ENCODE assay signal across 8 cellular contexts in genomic region chr2:72148975-72149555, GRCh38. TPM values are rescaled to one million over a fixed set of nuclear protein-coding genes. Genes with fewer than 3 reads are reported as not detected.
DNase-seq lines count a peak whose midpoint lies in the region; ATAC-seq and TF ChIP-seq lines count a peak whose summit lies in the region.

No MANE protein-coding gene starts in this region.

- 1 to 2% (median 1%) methylated on average over 25 to 58 of the region's 58 CpGs for WGBS in heart left ventricle, 4 donors
- no CpG with 5 or more reads among the region's 58 CpGs for WGBS in trophoblast cell (ENCODE audit: extremely low coverage, insufficient coverage, insufficient read length)

- peaks cover 59% of the 10 kb centered on the region for H3K27me3 Mint-ChIP-seq in CD4-positive, CD25-positive, alpha-beta regulatory T cell
- peaks cover 54% of the 10 kb centered on the region for H3K27me3 Mint-ChIP-seq in activated T-helper 2 cell treated with anti-CD3 and anti-CD28 coated beads, Interferon-gamma antibody, Interleukin-2, Interleukin-4, amounts not matched to agents 10 μg/mL and 5 μg/mL and 100 μg/mL, durations not matched to agents 14 hours and 24 hours and 36 hours (ENCODE audit: low read depth)

- peaks cover 0 to 4% (median 0%) of the 10 kb centered on the region in 7 donors for H3K9me3 Mint-ChIP-seq in CD4-positive, CD25-positive, alpha-beta regulatory T cell
- peaks cover 6% of the 10 kb centered on the region for H3K9me3 Mint-ChIP-seq in activated T-helper 2 cell treated with anti-CD3 and anti-CD28 coated beads, Interferon-gamma antibody, Interleukin-2, Interleukin-4, amounts not matched to agents 10 μg/mL and 5 μg/mL and 100 μg/mL, durations not matched to agents 14 hours and 24 hours and 36 hours

- no peak overlapping the region for H4K91ac ChIP-seq in trophoblast cell (ENCODE audit: low read depth, low read length)

- peak overlapping the region; percentile 47 to 88 (median 77) for H3K4me3 Mint-ChIP-seq in CD4-positive, CD25-positive, alpha-beta regulatory T cell
- H3K4me3 Mint-ChIP-seq in activated T-helper 2 cell treated with anti-CD3 and anti-CD28 coated beads, Interferon-gamma antibody, Interleukin-2, Interleukin-4, amounts not matched to agents 10 μg/mL and 5 μg/mL and 100 μg/mL, durations not matched to agents 14 hours and 24 hours and 36 hours (ENCODE audit: low read depth) = peak overlapping the region; percentile 19

- no peak overlapping the region for H2BK120ac ChIP-seq in trophoblast cell (ENCODE audit: insufficient read depth, low read length, poor library complexity)

- H3K79me2 ChIP-seq in trophoblast cell (ENCODE audit: control insufficient read depth, insufficient read depth, low read length, poor library complexity) = no peaks in the 10 kb centered on the region

- H3K4ac ChIP-seq in trophoblast cell (ENCODE audit: low read depth, low read length) = no peak overlapping the region

- DNase-seq in CD4-positive, CD25-positive, alpha-beta regulatory T cell = peak in 1 of 3 donors; percentile 28
- peak; percentile 88 for DNase-seq in HuH-7.5 (ENCODE audit: low spot score)
- DNase-seq in activated T-helper 2 cell treated with anti-CD3 and anti-CD28 coated beads, Interferon-gamma antibody, Interleukin-2, Interleukin-4, amounts not matched to agents 10 μg/mL and 5 μg/mL and 100 μg/mL, durations not matched to agents 14 hours and 24 hours and 36 hours (ENCODE audit: low spot score) = no peak
- peak in 3 of 5 donors; percentile 32 to 71 (median 56) for DNase-seq in heart left ventricle
- DNase-seq in trophoblast cell = peak; percentile 58 to 74
- no peak for DNase-seq in cortex of kidney (lab: John Stamatoyannopoulos, UW)

- no peak overlapping the region for H3K14ac ChIP-seq in trophoblast cell (ENCODE audit: low read length)

- no peak for TF ChIP-seq CTCF in heart left ventricle (IDR thresholded peaks at IDR 0.05)

- no peaks in the 10 kb centered on the region for H3K36me3 ChIP-seq in CD4-positive, CD25-positive, alpha-beta regulatory T cell (ENCODE audit: control insufficient read depth, insufficient read depth, low read length)
- H3K36me3 ChIP-seq in heart left ventricle = no peaks in the 10 kb centered on the region
- no peaks in the 10 kb centered on the region for H3K36me3 ChIP-seq in trophoblast cell (ENCODE audit: control insufficient read depth in 1 of 2, insufficient read depth in 2 of 2, low read length in 2 of 2)

- intact Hi-C loops in activated T-helper 2 cell treated with anti-CD3 and anti-CD28 coated beads, Interferon-gamma antibody, Interleukin-2, Interleukin-4, amounts not matched to agents 10 μg/mL and 5 μg/mL and 100 μg/mL, durations not matched to agents 14 hours and 24 hours and 36 hours (cut with micrococcal nuclease) = loop anchor here (5.0 kb wide), 1 partner anchor 1262 kb away; no protein-coding TSS in a partner anchor
- intact Hi-C loops in heart left ventricle (cut with DNase I) = loop anchor here in 9 of 10 donors (2.0 to 10.0 kb wide), 8 partner anchors 344 to 602 kb away; no protein-coding TSS in a partner anchor

- ATAC-seq in CD4-positive, CD25-positive, alpha-beta regulatory T cell (ENCODE audit: low read depth in 2 of 2) = no peak
- ATAC-seq in heart left ventricle (peak in 3 of 4 donors; percentile 6 to 32 (median 21)), GM19035 (IDR thresholded peaks at IDR 0.05; ENCODE audit: unreplicated experiment) (no peak), GM18505 (IDR thresholded peaks at IDR 0.05; ENCODE audit: unreplicated experiment) (no peak)

- peak overlapping the region; percentile 10 for H3K9ac ChIP-seq in trophoblast cell (ENCODE audit: low read length)

- no peak overlapping the region for H3K4me3 ChIP-seq in CD4-positive, CD25-positive, alpha-beta regulatory T cell (ENCODE audit: low read depth, low read length)
- H3K4me3 ChIP-seq in heart left ventricle (peak overlapping the region; percentile 26 to 65 (median 53)), trophoblast cell (ENCODE audit: low read depth, low read length) (peak overlapping the region; percentile 68)

- H3K27ac ChIP-seq in CD4-positive, CD25-positive, alpha-beta regulatory T cell (ENCODE audit: insufficient read depth, low read length, poor library complexity, severe bottlenecking) = no peak overlapping the region
- H3K27ac ChIP-seq in heart left ventricle = no peak overlapping the region
- H3K27ac ChIP-seq in trophoblast cell (ENCODE audit: low read depth, low read length) = no peak overlapping the region

- H3K36me3 Mint-ChIP-seq in CD4-positive, CD25-positive, alpha-beta regulatory T cell = no peaks in the 10 kb centered on the region
- H3K36me3 Mint-ChIP-seq in activated T-helper 2 cell treated with anti-CD3 and anti-CD28 coated beads, Interferon-gamma antibody, Interleukin-2, Interleukin-4, amounts not matched to agents 10 μg/mL and 5 μg/mL and 100 μg/mL, durations not matched to agents 14 hours and 24 hours and 36 hours (ENCODE audit: low read depth) = peaks cover 7% of the 10 kb centered on the region

- H2BK12ac ChIP-seq in trophoblast cell (ENCODE audit: low read length) = peak overlapping the region; percentile 25

- peaks cover 40% of the 10 kb centered on the region for H3K4me1 ChIP-seq in CD4-positive, CD25-positive, alpha-beta regulatory T cell (ENCODE audit: control insufficient read depth, insufficient read depth, low read length, poor library complexity, severe bottlenecking)
- H3K4me1 ChIP-seq in heart left ventricle = peaks cover 7 to 61% (median 54%) of the 10 kb centered on the region in 12 donors
- H3K4me1 ChIP-seq in trophoblast cell (ENCODE audit: control insufficient read depth in 1 of 2, insufficient read depth in 2 of 2, low read length in 2 of 2) = peaks cover 25 to 31% of the 10 kb centered on the region in 2 experiments

- H4K8ac ChIP-seq in trophoblast cell (ENCODE audit: low read depth, low read length) = no peak overlapping the region

- H3K18ac ChIP-seq in trophoblast cell (ENCODE audit: low read length) = no peak overlapping the region

- no peak overlapping the region for H3K27ac Mint-ChIP-seq in CD4-positive, CD25-positive, alpha-beta regulatory T cell
- H3K27ac Mint-ChIP-seq in activated T-helper 2 cell treated with anti-CD3 and anti-CD28 coated beads, Interferon-gamma antibody, Interleukin-2, Interleukin-4, amounts not matched to agents 10 μg/mL and 5 μg/mL and 100 μg/mL, durations not matched to agents 14 hours and 24 hours and 36 hours = peak overlapping the region; percentile 42

- peak overlapping the region; percentile 24 for H2AFZ ChIP-seq in trophoblast cell (ENCODE audit: insufficient read depth, low read length, poor library complexity)

- peaks cover 27% of the 10 kb centered on the region for H3K27me3 ChIP-seq in CD4-positive, CD25-positive, alpha-beta regulatory T cell (ENCODE audit: control insufficient read depth, insufficient read depth, low read length)
- peaks cover 15 to 71% (median 46%) of the 10 kb centered on the region in 9 donors for H3K27me3 ChIP-seq in heart left ventricle
- H3K27me3 ChIP-seq in trophoblast cell (ENCODE audit: insufficient read depth, low read length) = peaks cover 47% of the 10 kb centered on the region

- no peak overlapping the region for H3K23ac ChIP-seq in trophoblast cell (ENCODE audit: low read length)

- peaks cover 2% of the 10 kb centered on the region for H3K79me1 ChIP-seq in trophoblast cell (ENCODE audit: low read length)

- TF ChIP-seq POLR2A in heart left ventricle (IDR thresholded peaks at IDR 0.05) (no peak), GM18505 (IDR thresholded peaks at IDR 0.05; ENCODE audit: borderline replicate concordance, extremely low read depth, insufficient read depth, insufficient read length) (no peak)

- no peak overlapping the region for H4K12ac ChIP-seq in trophoblast cell (ENCODE audit: low read depth, low read length)

- H2AK5ac ChIP-seq in trophoblast cell (ENCODE audit: low read length) = no peak overlapping the region

- no peak overlapping the region for H2BK5ac ChIP-seq in trophoblast cell (ENCODE audit: low read depth, low read length, poor library complexity)

- no peaks in the 10 kb centered on the region for H3K9me3 ChIP-seq in CD4-positive, CD25-positive, alpha-beta regulatory T cell (ENCODE audit: control insufficient read depth in 2 of 2, low read length in 2 of 2)
- no peaks in the 10 kb centered on the region for H3K9me3 ChIP-seq in heart left ventricle
- H3K9me3 ChIP-seq in trophoblast cell (ENCODE audit: insufficient read depth, low read depth, low read length) = peaks cover 14% of the 10 kb centered on the region

- H3K4me1 Mint-ChIP-seq in CD4-positive, CD25-positive, alpha-beta regulatory T cell = peaks cover 0 to 43% (median 20%) of the 10 kb centered on the region in 4 donors
- H3K4me1 Mint-ChIP-seq in activated T-helper 2 cell treated with anti-CD3 and anti-CD28 coated beads, Interferon-gamma antibody, Interleukin-2, Interleukin-4, amounts not matched to agents 10 μg/mL and 5 μg/mL and 100 μg/mL, durations not matched to agents 14 hours and 24 hours and 36 hours (ENCODE audit: low read depth) = peaks cover 15% of the 10 kb centered on the region

- peak overlapping the region; percentile 89 for H3K4me2 ChIP-seq in trophoblast cell (ENCODE audit: low read length)

RNA-seq across cellular contexts. Expression of gene CYP26B1, which starts 1.4 kb away (rescaled TPM):
- not detected for total RNA-seq in CD4-positive, CD25-positive, alpha-beta regulatory T cell
- not detected for polyA plus RNA-seq in CD4-positive, CD25-positive, alpha-beta regulatory T cell
- total RNA-seq in activated T-helper 2 cell treated with anti-CD3 and anti-CD28 coated beads, Interferon-gamma antibody, Interleukin-2, Interleukin-4, amounts not matched to agents 10 μg/mL and 5 μg/mL and 100 μg/mL, durations not matched to agents 14 hours and 24 hours and 36 hours = not detected in 2 replicates
- 1 to 10 TPM; 1.1 to 5.9 (median 2.1) TPM for total RNA-seq in heart left ventricle
- 1 to 10 TPM in 1 of 2 donors, under 1 TPM in 1; 0.76 to 4.2 TPM for polyA plus RNA-seq in heart left ventricle
- 5.7 and 5.9 TPM in 2 replicates for polyA plus RNA-seq in trophoblast cell (2013)

Comparison
In these comparisons a context has a peak if more than half of its experiments do, and no peak if none do; other contexts are left out.
1. ATAC-seq: peak in heart left ventricle (3 of 4); none in CD4-positive, CD25-positive, alpha-beta regulatory T cell (0 of 2), GM19035 (single experiment) and GM18505 (single experiment).
2. DNase-seq: peak in HuH-7.5 (single experiment), heart left ventricle (3 of 5) and trophoblast cell (2 of 2); none in activated T-helper 2 cell treated with anti-CD3 and anti-CD28 coated beads, Interferon-gamma antibody, Interleukin-2, Interleukin-4, amounts not matched to agents 10 μg/mL and 5 μg/mL and 100 μg/mL, durations not matched to agents 14 hours and 24 hours and 36 hours (single experiment) and cortex of kidney (single experiment).